ENCODE assay signal across 10 cellular contexts in the genomic region with DNA sequence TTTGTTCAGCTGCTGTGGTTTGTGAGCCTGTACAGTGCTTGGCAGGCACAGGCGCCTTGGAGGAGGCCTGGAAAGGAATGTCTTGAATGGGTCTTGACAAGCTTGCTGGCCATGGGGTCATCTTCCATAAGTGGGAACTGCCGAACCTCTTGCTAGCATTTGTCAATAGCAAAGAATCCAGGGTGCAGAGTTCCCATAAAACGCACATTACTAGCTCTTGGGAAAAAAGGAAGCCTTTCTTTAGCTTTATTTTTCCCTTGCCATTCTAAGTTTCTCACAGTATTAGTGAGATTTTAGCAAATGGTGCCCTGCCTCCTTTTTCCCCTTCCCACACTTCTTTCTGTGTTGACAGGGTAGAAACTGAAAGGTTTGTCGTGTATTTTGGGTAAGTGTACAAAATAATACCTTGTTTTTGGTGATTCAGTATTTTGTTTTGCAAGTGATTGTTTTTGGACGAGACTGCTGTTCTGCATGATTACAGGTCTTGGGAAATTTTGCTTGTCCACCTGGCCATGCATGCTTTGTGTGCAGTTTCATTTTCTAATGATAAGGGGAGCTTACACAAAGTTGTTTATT.
DNase-seq lines count a peak whose midpoint lies in the region; ATAC-seq and TF ChIP-seq lines count a peak whose summit lies in the region.
"Had no signal": no experiment of that assay in that cellular context is flagged by ENCODE, and none has a peak within 500 bp of the region (broad histone marks: within the 10 kb centered on the region; RNA-seq: fewer than 3 reads in every experiment).

No MANE protein-coding gene starts in this region.

- no peaks in the 10 kb centered on the region for H3K27me3 Mint-ChIP-seq in CD8-positive, alpha-beta memory T cell

- H3K4me2 ChIP-seq in MM.1S (ENCODE audit: low read depth, low read length), result peak overlapping the region; percentile 76
- no peak overlapping the region for H3K4me2 ChIP-seq in neuronal stem cell (ENCODE audit: insufficient read depth, low read length, poor library complexity, severe bottlenecking)

- no peak for TF ChIP-seq EP300 in transverse colon (IDR thresholded peaks at IDR 0.05; ENCODE audit: low read depth)

- in situ Hi-C loops in transverse colon (cut with MboI; ENCODE audit: low pct_ligation_motif_present in 1 of 4, low pct_unique_long_range_greater_than_20kb in 1 of 4, low sequenced_read_pairs in 3 of 4), result no loop called here

- no peaks in the 10 kb centered on the region for H3K9me3 ChIP-seq in CD8-positive, alpha-beta memory T cell (ENCODE audit: low read length)
- H3K9me3 ChIP-seq in MM.1S (replicated peaks; ENCODE audit: insufficient read depth, low read length) (no peaks in the 10 kb centered on the region), neuronal stem cell (replicated peaks in 1 of 2; ENCODE audit: control insufficient read depth in 2 of 2, insufficient read depth in 1 of 2, low read depth in 1 of 2, low read length in 2 of 2) (peaks cover 0 to 8% of the 10 kb centered on the region in 2 donors), transverse colon (no peaks in the 10 kb centered on the region)

- H4K91ac ChIP-seq in neuronal stem cell (ENCODE audit: low read depth, low read length, poor library complexity), result no peak overlapping the region

- WGBS in neuronal stem cell (ENCODE audit: extremely low coverage in 2 of 2, insufficient read length in 2 of 2, insufficient replicate concordance in 1 of 2), 2 donors, result no CpG with 5 or more reads among the region's 5 CpGs
- WGBS in transverse colon (ENCODE audit: low coverage in 1 of 2), 2 donors, result 55 to 72% methylated on average over 5 of the region's 5 CpGs

- peak overlapping the region; percentile 56 for H3K27ac ChIP-seq in CD8-positive, alpha-beta memory T cell (ENCODE audit: low read depth, low read length)
- peak overlapping the region; percentile 91 for H3K27ac ChIP-seq in MM.1S (ENCODE audit: low read length)
- no peak overlapping the region for H3K27ac ChIP-seq in foreskin keratinocyte
- no peak overlapping the region for H3K27ac ChIP-seq in neuronal stem cell (replicated peaks; ENCODE audit: low read length)
- H3K27ac ChIP-seq in transverse colon, result no peak overlapping the region
- H3K27ac ChIP-seq: WERI-Rb-1 had no signal

- TF ChIP-seq CTCF in MM.1S (IDR thresholded peaks at IDR 0.05; ENCODE audit: low read length) (no peak), foreskin keratinocyte (conservative IDR thresholded peaks at IDR 0.05) (no peak), transverse colon (IDR thresholded peaks at IDR 0.05) (no peak)

- no peak for TF ChIP-seq POLR2A in transverse colon (IDR thresholded peaks at IDR 0.05)

- no peak overlapping the region for H3K18ac ChIP-seq in neuronal stem cell (ENCODE audit: low read length)

- no peak overlapping the region for H2BK15ac ChIP-seq in neuronal stem cell (ENCODE audit: low read length)

- H3K79me1 ChIP-seq in neuronal stem cell (ENCODE audit: low read depth, low read length), result no peaks in the 10 kb centered on the region

- H3K23ac ChIP-seq in neuronal stem cell (ENCODE audit: low read depth, low read length, poor library complexity), result no peak overlapping the region

- H3F3A ChIP-seq in MM.1S (ENCODE audit: insufficient read depth, low read length), result peaks cover 31% of the 10 kb centered on the region

- H3K9ac ChIP-seq in MM.1S (ENCODE audit: low read length), result peak overlapping the region; percentile 57; the same call in 1 of the 2 replicates
- H3K9ac ChIP-seq in neuronal stem cell (ENCODE audit: low read depth, low read length, poor library complexity), result no peak overlapping the region

- H3K9me3 Mint-ChIP-seq in CD8-positive, alpha-beta memory T cell, result peaks cover 0 to 2% (median 0%) of the 10 kb centered on the region in 5 donors
- H3K9me3 Mint-ChIP-seq: activated naive CD4-positive, alpha-beta T cell treated with anti-CD3 and anti-CD28 coated beads for 36 hours had no signal

- no peak overlapping the region for H3K4me3 ChIP-seq in CD8-positive, alpha-beta memory T cell (ENCODE audit: low read length)
- peak overlapping the region; percentile 41 for H3K4me3 ChIP-seq in MM.1S (ENCODE audit: low read length)
- no peak overlapping the region for H3K4me3 ChIP-seq in neuronal stem cell (ENCODE audit: low read length in 2 of 2)
- H3K4me3 ChIP-seq in transverse colon, result no peak overlapping the region

- H3K9me2 ChIP-seq in MM.1S (replicated peaks; ENCODE audit: insufficient read depth, low read length), result no peaks in the 10 kb centered on the region

- intact Hi-C loops in transverse colon (cut with DNase I; ENCODE audit: low total_unique reads), result no loop called here

- no peak overlapping the region for H3K27ac Mint-ChIP-seq in CD8-positive, alpha-beta memory T cell
- H3K27ac Mint-ChIP-seq: activated naive CD4-positive, alpha-beta T cell treated with anti-CD3 and anti-CD28 coated beads for 36 hours had no signal

- POLR2A ChIA-PET in CD8-positive, alpha-beta memory T cell (lab: Charles Lee), result no interaction called here

- H2BK12ac ChIP-seq in neuronal stem cell (ENCODE audit: low read length), result no peak overlapping the region

- H3K27me3 ChIP-seq in CD8-positive, alpha-beta memory T cell (ENCODE audit: insufficient read depth, low read length, poor library complexity, severe bottlenecking), result no peaks in the 10 kb centered on the region
- H3K27me3 ChIP-seq in MM.1S (replicated peaks; ENCODE audit: insufficient read depth, low read length) (no peaks in the 10 kb centered on the region), foreskin keratinocyte (no peaks in the 10 kb centered on the region), neuronal stem cell (ENCODE audit: control insufficient read depth in 3 of 3, insufficient read depth in 3 of 3, low read depth in 1 of 3, low read length in 3 of 3) (no peaks in the 10 kb centered on the region), transverse colon (no peaks in the 10 kb centered on the region)

- H3K4me3 Mint-ChIP-seq in CD8-positive, alpha-beta memory T cell, result no peak overlapping the region
- H3K4me3 Mint-ChIP-seq: activated naive CD4-positive, alpha-beta T cell treated with anti-CD3 and anti-CD28 coated beads for 36 hours had no signal

- no peaks in the 10 kb centered on the region for H4K20me1 ChIP-seq in MM.1S (ENCODE audit: insufficient read depth, low read length)

- H3K14ac ChIP-seq in neuronal stem cell (ENCODE audit: low read length), result no peak overlapping the region

- no peak overlapping the region for H2AK5ac ChIP-seq in neuronal stem cell (ENCODE audit: low read depth, low read length)

- no peak overlapping the region for H2BK120ac ChIP-seq in neuronal stem cell (ENCODE audit: low read depth, low read length)

- no peak overlapping the region for H2BK5ac ChIP-seq in neuronal stem cell (ENCODE audit: low read length)

- DNase-seq in CD8-positive, alpha-beta memory T cell, result no peak
- DNase-seq in MM.1S (peak; percentile 86), foreskin keratinocyte (peak in 1 of 2 donors; percentile 13), neuronal stem cell (ENCODE audit: low spot score) (no peak), transverse colon (no peak)
- no peak for DNase-seq in activated CD4-positive, CD25-positive, alpha-beta regulatory T cell (lab: John Stamatoyannopoulos, UW)
- DNase-seq: activated naive CD4-positive, alpha-beta T cell treated with anti-CD3 and anti-CD28 coated beads for 36 hours; WERI-Rb-1 had no signal

- H4K8ac ChIP-seq in neuronal stem cell (ENCODE audit: low read depth, low read length), result no peak overlapping the region

- no peak overlapping the region for H3K4ac ChIP-seq in neuronal stem cell (ENCODE audit: low read length)

- H3K4me1 ChIP-seq in CD8-positive, alpha-beta memory T cell (ENCODE audit: insufficient read depth, low read length), result no peaks in the 10 kb centered on the region
- H3K4me1 ChIP-seq in MM.1S (ENCODE audit: low read length) (peaks cover 28% of the 10 kb centered on the region), foreskin keratinocyte (no peaks in the 10 kb centered on the region), neuronal stem cell (ENCODE audit: control insufficient read depth in 2 of 2, insufficient read depth in 1 of 2, low read depth in 1 of 2, low read length in 2 of 2) (peaks cover 5 to 18% of the 10 kb centered on the region in 2 donors), transverse colon (no peaks in the 10 kb centered on the region)

- H3K36me3 Mint-ChIP-seq in CD8-positive, alpha-beta memory T cell, result no peaks in the 10 kb centered on the region

- H3K36me3 ChIP-seq in CD8-positive, alpha-beta memory T cell (ENCODE audit: insufficient read depth, low read length), result no peaks in the 10 kb centered on the region
- H3K36me3 ChIP-seq in MM.1S (replicated peaks; ENCODE audit: insufficient read depth, low read length) (no peaks in the 10 kb centered on the region), neuronal stem cell (replicated peaks in 1 of 2; ENCODE audit: control insufficient read depth in 2 of 2, insufficient read depth in 2 of 2, low read length in 2 of 2) (peaks cover 0 to 54% of the 10 kb centered on the region in 2 donors), transverse colon (no peaks in the 10 kb centered on the region)

- no peaks in the 10 kb centered on the region for H3K79me2 ChIP-seq in MM.1S (ENCODE audit: low read length)

- CTCF ChIA-PET in CD8-positive, alpha-beta memory T cell (lab: Charles Lee), result no interaction called here

- H2AFZ ChIP-seq in MM.1S (ENCODE audit: low read length), result peak overlapping the region; percentile 25
- no peak overlapping the region for H2AFZ ChIP-seq in neuronal stem cell (ENCODE audit: low read length)

- H3K4me1 Mint-ChIP-seq in CD8-positive, alpha-beta memory T cell, result no peaks in the 10 kb centered on the region

- ATAC-seq in GM19035 (IDR thresholded peaks at IDR 0.05; ENCODE audit: unreplicated experiment), result peak; percentile 60
- peak; percentile 25 for ATAC-seq in foreskin keratinocyte
- ATAC-seq in HG02623 (IDR thresholded peaks at IDR 0.05; ENCODE audit: unreplicated experiment), result no peak

Comparison
In these comparisons a context has a peak if more than half of its experiments do, and no peak if none do; other contexts are left out.
1. H3K27ac ChIP-seq: peak in CD8-positive, alpha-beta memory T cell (single experiment) and MM.1S (single experiment); none in foreskin keratinocyte (single experiment), neuronal stem cell (single experiment) and transverse colon (0 of 4).